In the genomic region with DNA sequence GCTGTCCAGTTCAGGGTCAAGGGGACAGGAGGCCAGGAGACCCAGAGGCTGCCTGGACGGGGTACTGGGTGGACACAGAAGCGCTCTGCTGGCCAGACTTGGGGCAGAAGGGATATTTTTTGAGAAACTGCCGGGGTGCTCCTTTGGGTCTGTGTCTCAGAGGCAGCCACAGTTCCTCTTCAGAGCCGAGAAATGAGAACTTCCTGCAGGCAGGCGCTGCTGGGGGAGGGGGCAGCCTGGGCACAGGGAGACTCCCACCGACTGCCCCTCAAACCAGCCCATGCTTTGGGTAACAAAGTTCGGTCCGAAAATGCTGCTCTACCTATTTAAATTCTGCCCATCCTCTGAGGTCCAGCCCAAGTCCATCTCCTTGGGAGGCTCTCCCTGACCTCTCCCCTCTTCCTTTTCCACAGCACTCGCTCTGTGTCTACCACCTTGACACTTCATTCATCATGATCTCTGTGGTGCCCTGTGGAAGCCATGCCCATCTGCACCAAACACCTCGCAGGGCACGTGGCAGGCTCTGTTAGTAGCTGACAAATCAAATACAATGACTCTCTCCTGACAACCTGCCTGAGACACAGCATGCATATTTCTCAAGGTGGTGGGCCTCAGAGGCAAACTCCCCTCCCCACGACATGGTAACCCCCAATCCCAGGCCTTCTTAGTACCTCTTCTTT, we compare ENCODE assay signal across 1 cellular context.
TF ChIP-seq lines count a peak whose summit lies in the region.

No MANE protein-coding gene starts in this region.

TF ChIP-seq in GM12878, 131 proteins besides CTCF, POLR2A, EP300 and RAD21:
- TF ChIP-seq SPI1 (IDR thresholded peaks at IDR 0.05; ENCODE audit: borderline replicate concordance, insufficient read depth, low read depth, low read length): 0 out of 2 replicates have a peak, but pooled peaks have one; percentile 8
- no peak for TF ChIP-seq FOXK2 (IDR thresholded peaks at IDR 0.05)
